Comparison of ENCODE assay signal across 25 cellular contexts in genomic region chr2:120357768-120358167, GRCh38. TPM values are rescaled to one million over a fixed set of nuclear protein-coding genes. Genes with fewer than 3 reads are reported as not detected.
"Had no signal": no experiment of that assay in that cellular context is flagged by ENCODE, and none has a peak within 500 bp of the region (broad histone marks: within the 10 kb centered on the region; RNA-seq: fewer than 3 reads in every experiment).

No MANE protein-coding gene starts in this region.

- H3K4me3 Mint-ChIP-seq: T-cell had no signal

- ATAC-seq: HepG2, T-cell had no signal

- H3K4me2 ChIP-seq: SK-N-SH had no signal

- H3K36me3 Mint-ChIP-seq: T-cell had no signal

- H3K4me1 Mint-ChIP-seq: T-cell had no signal

- H3K27me3 ChIP-seq: MG63 had no signal

- DNase-seq: IMR-90, Karpas-422, KG1, MG63, NCI-H1092, NCI-H1105 treated with DMSO at 0.1 percent for 48 hours, NCI-H1417 treated with DMSO at 0.1 percent for 48 hours, NCI-H146, NCI-H1694 treated with DMSO at 0.1 percent for 48 hours, NCI-H1930, NCI-H2081, NCI-H2107, NCI-H2227 treated with DMSO at 0.1 percent for 48 hours, NCI-H446, NCI-H510A, NCI-H524 treated with DMSO at 0.1 percent for 48 hours, NCI-H69, NCI-H774, RPMI8226, SHP77, SK-N-SH, SW 1271, T-cell had no signal

- H3K36me3 ChIP-seq: MG63 had no signal

- H3K9me3 Mint-ChIP-seq: T-cell had no signal

- H3K9me3 ChIP-seq: MG63, SK-N-SH had no signal

- H3K27ac Mint-ChIP-seq: T-cell had no signal

- H3K4me3 ChIP-seq: MG63 had no signal

- H3K9ac ChIP-seq: SK-N-SH had no signal

RNA-seq across cellular contexts. Expression of gene INHBB, which starts 11.8 kb away (rescaled TPM):
- total RNA-seq: SK-MEL-5 had no signal
